Comparison of ENCODE assay signal across 8 cellular contexts in the genomic region with DNA sequence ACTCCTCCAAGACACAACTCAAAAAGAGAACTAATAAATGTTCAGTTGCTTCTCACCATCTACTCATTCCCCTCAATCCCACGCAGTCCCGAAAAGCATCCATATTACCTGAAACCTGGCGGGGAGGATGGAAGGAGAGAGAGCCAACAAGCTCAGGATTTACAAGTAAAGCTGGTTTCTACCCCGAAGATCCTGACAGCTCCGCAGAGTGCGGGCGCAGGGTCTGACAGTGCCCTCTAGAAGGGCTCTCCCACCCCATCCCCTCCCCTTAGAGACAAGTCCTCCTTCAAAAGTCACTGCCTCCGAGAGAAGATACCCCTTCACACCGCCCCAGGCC. TPM values are rescaled to one million over a fixed set of nuclear protein-coding genes. Genes with fewer than 3 reads are reported as not detected.
DNase-seq lines count a peak whose midpoint lies in the region; ATAC-seq lines count a peak whose summit lies in the region.

No MANE protein-coding gene starts in this region.

- no peaks in the 10 kb centered on the region for H3K9me3 Mint-ChIP-seq in activated T-helper 2 cell treated with anti-CD3 and anti-CD28 coated beads, Interferon-gamma antibody, Interleukin-2, Interleukin-4, amounts not matched to agents 10 μg/mL and 5 μg/mL and 100 μg/mL, durations not matched to agents 14 hours and 24 hours and 36 hours

- peak overlapping the region; percentile 100 for H3K4me3 Mint-ChIP-seq in activated T-helper 2 cell treated with anti-CD3 and anti-CD28 coated beads, Interferon-gamma antibody, Interleukin-2, Interleukin-4, amounts not matched to agents 10 μg/mL and 5 μg/mL and 100 μg/mL, durations not matched to agents 14 hours and 24 hours and 36 hours (ENCODE audit: low read depth)

- peaks cover 3% of the 10 kb centered on the region for H3K27me3 Mint-ChIP-seq in activated T-helper 2 cell treated with anti-CD3 and anti-CD28 coated beads, Interferon-gamma antibody, Interleukin-2, Interleukin-4, amounts not matched to agents 10 μg/mL and 5 μg/mL and 100 μg/mL, durations not matched to agents 14 hours and 24 hours and 36 hours (ENCODE audit: low read depth)

- H3K4me3 ChIP-seq in iPS-11a (ENCODE audit: low read depth, low read length) = peak overlapping the region; percentile 88

- no peak for ATAC-seq in GM18517 (IDR thresholded peaks at IDR 0.05; ENCODE audit: unreplicated experiment)

- peaks cover 41% of the 10 kb centered on the region for H3K4me1 Mint-ChIP-seq in activated T-helper 2 cell treated with anti-CD3 and anti-CD28 coated beads, Interferon-gamma antibody, Interleukin-2, Interleukin-4, amounts not matched to agents 10 μg/mL and 5 μg/mL and 100 μg/mL, durations not matched to agents 14 hours and 24 hours and 36 hours (ENCODE audit: low read depth)

- peaks cover 30% of the 10 kb centered on the region for H3K36me3 Mint-ChIP-seq in activated T-helper 2 cell treated with anti-CD3 and anti-CD28 coated beads, Interferon-gamma antibody, Interleukin-2, Interleukin-4, amounts not matched to agents 10 μg/mL and 5 μg/mL and 100 μg/mL, durations not matched to agents 14 hours and 24 hours and 36 hours (ENCODE audit: low read depth)

- peak overlapping the region; percentile 100 for H3K27ac Mint-ChIP-seq in activated T-helper 2 cell treated with anti-CD3 and anti-CD28 coated beads, Interferon-gamma antibody, Interleukin-2, Interleukin-4, amounts not matched to agents 10 μg/mL and 5 μg/mL and 100 μg/mL, durations not matched to agents 14 hours and 24 hours and 36 hours

- intact Hi-C loops in activated T-helper 2 cell treated with anti-CD3 and anti-CD28 coated beads, Interferon-gamma antibody, Interleukin-2, Interleukin-4, amounts not matched to agents 10 μg/mL and 5 μg/mL and 100 μg/mL, durations not matched to agents 14 hours and 24 hours and 36 hours (cut with micrococcal nuclease) = no loop called here

- DNase-seq in stimulated activated CD4-positive, alpha-beta T cell treated with anti-CD3 and anti-CD28 coated beads, Interleukin-12 subunit alpha, Interleukin-12 subunit beta, amount 100 ng/mL, for 24 hours (ENCODE audit: low read depth in 2 of 2) = peak; percentile 3 to 4
- no peak for DNase-seq in stimulated activated CD4-positive, alpha-beta T cell treated with anti-CD3 and anti-CD28 coated beads, Interleukin-15, amount 100 ng/mL, for 24 hours
- DNase-seq in activated T-helper 2 cell treated with anti-CD3 and anti-CD28 coated beads, Interferon-gamma antibody, Interleukin-2, Interleukin-4, amounts not matched to agents 10 μg/mL and 5 μg/mL and 100 μg/mL, durations not matched to agents 14 hours and 24 hours and 36 hours (ENCODE audit: low spot score) = no peak
- peak; percentile 5 for DNase-seq in stimulated activated CD8-positive, alpha-beta memory T cell treated with anti-CD3 and anti-CD28 coated beads, Interleukin-12 subunit alpha, Interleukin-12 subunit beta, amount 100 ng/mL, for 4 hours (ENCODE audit: low read depth)
- DNase-seq in middle frontal gyrus (ENCODE audit: extremely low spot score, low spot score) = no peak
- DNase-seq in NCI-H1417 treated with DMSO at 0.1 percent for 48 hours (lab: John Stamatoyannopoulos, UW) = no peak

RNA-seq across cellular contexts. Expression of a gene that starts 0.7 kb away (rescaled TPM):
- total RNA-seq in activated T-helper 2 cell treated with anti-CD3 and anti-CD28 coated beads, Interferon-gamma antibody, Interleukin-2, Interleukin-4, amounts not matched to agents 10 μg/mL and 5 μg/mL and 100 μg/mL, durations not matched to agents 14 hours and 24 hours and 36 hours = 88.1 and 96.6 TPM in 2 replicates

Comparison
In these comparisons a context has a peak if more than half of its experiments do, and no peak if none do; other contexts are left out.
1. DNase-seq: peak in stimulated activated CD4-positive, alpha-beta T cell treated with anti-CD3 and anti-CD28 coated beads, Interleukin-12 subunit alpha, Interleukin-12 subunit beta, amount 100 ng/mL, for 24 hours (2 of 2) and stimulated activated CD8-positive, alpha-beta memory T cell treated with anti-CD3 and anti-CD28 coated beads, Interleukin-12 subunit alpha, Interleukin-12 subunit beta, amount 100 ng/mL, for 4 hours (single experiment); none in stimulated activated CD4-positive, alpha-beta T cell treated with anti-CD3 and anti-CD28 coated beads, Interleukin-15, amount 100 ng/mL, for 24 hours (single experiment), activated T-helper 2 cell treated with anti-CD3 and anti-CD28 coated beads, Interferon-gamma antibody, Interleukin-2, Interleukin-4, amounts not matched to agents 10 μg/mL and 5 μg/mL and 100 μg/mL, durations not matched to agents 14 hours and 24 hours and 36 hours (single experiment), middle frontal gyrus (single experiment) and NCI-H1417 treated with DMSO at 0.1 percent for 48 hours (single experiment).